Comparison of ENCODE assay signal across 27 cellular contexts in the genomic region with DNA sequence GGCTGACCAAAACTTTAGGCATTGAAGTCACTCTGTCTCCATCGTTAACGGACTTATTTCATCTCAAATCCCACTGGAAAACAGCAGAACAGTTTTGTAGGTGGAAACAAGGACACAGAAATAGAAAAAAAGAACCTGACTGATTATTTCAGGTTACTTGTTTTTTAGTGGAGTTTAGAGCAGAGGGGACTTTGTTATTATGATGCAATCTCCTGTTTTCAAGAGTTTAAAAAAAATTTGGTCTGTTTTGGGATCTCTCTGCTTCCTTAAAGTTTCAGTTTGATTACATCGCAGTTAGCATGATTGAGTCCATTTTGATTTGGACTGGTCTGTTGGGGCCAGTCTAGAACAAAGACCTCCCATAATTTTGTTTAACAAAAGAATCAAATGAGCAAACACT.
"Had no signal": no experiment of that assay in that cellular context is flagged by ENCODE, and none has a peak within 500 bp of the region (broad histone marks: within the 10 kb centered on the region; RNA-seq: fewer than 3 reads in every experiment).

No MANE protein-coding gene starts in this region.

- H3K4me3 ChIP-seq: coronary artery, esophagus squamous epithelium, heart right ventricle, lower lobe of right lung, pancreas, prostate gland, right atrium auricular region, sigmoid colon, stomach, thyroid gland, vagina had no signal

- ATAC-seq: effector memory CD8-positive, alpha-beta T cell; heart right ventricle; left colon; left ventricle myocardium superior; lower lobe of right lung; natural killer cell; pancreas; stimulated activated effector memory CD8-positive, alpha-beta T cell treated with anti-CD3 and anti-CD28 coated beads, Interleukin-12 subunit alpha, Interleukin-12 subunit beta, amount 100 ng/mL, for 72 hours had no signal

- DNase-seq: effector memory CD8-positive, alpha-beta T cell; erythroblast; esophagus squamous epithelium; foreskin melanocyte; glutamatergic neuron; heart right ventricle; hippocampal formation; immature natural killer cell; islet precursor cell; kidney glomerular epithelial cell; left colon; left ventricle myocardium superior; lower lobe of right lung; natural killer cell; pancreas; sigmoid colon; stimulated activated CD4-positive, alpha-beta T cell treated with anti-CD3 and anti-CD28 coated beads, Interleukin-2, amount 100 ng/mL, for 24 hours; stimulated activated CD4-positive, alpha-beta T cell treated with anti-CD3 and anti-CD28 coated beads, Interleukin-4, amount 100 ng/mL, for 24 hours; stimulated activated naive CD4-positive, alpha-beta T cell treated with Interleukin-2 at 50 U/mL for 16 hours; stomach; thyroid gland; trophoblast cell had no signal

- H3K36me3 ChIP-seq: esophagus squamous epithelium, heart right ventricle, lower lobe of right lung, pancreas, prostate gland, right atrium auricular region, sigmoid colon, stomach, thyroid gland, vagina had no signal

- H3K9me3 ChIP-seq: esophagus squamous epithelium, heart right ventricle, lower lobe of right lung, pancreas, prostate gland, right atrium auricular region, sigmoid colon, stomach, thyroid gland, vagina had no signal

- H3K27me3 ChIP-seq: heart right ventricle, pancreas, right atrium auricular region, sigmoid colon, stomach, thyroid gland, vagina had no signal

- H3K4me1 ChIP-seq: esophagus squamous epithelium, heart right ventricle, lower lobe of right lung, pancreas, prostate gland, right atrium auricular region, sigmoid colon, thyroid gland, vagina had no signal

- H3K27ac ChIP-seq: coronary artery, esophagus squamous epithelium, heart right ventricle, lower lobe of right lung, pancreas, prostate gland, right atrium auricular region, sigmoid colon, stomach, thyroid gland, vagina had no signal
